ENCODE assay signal across 1 cellular context in the genomic region with DNA sequence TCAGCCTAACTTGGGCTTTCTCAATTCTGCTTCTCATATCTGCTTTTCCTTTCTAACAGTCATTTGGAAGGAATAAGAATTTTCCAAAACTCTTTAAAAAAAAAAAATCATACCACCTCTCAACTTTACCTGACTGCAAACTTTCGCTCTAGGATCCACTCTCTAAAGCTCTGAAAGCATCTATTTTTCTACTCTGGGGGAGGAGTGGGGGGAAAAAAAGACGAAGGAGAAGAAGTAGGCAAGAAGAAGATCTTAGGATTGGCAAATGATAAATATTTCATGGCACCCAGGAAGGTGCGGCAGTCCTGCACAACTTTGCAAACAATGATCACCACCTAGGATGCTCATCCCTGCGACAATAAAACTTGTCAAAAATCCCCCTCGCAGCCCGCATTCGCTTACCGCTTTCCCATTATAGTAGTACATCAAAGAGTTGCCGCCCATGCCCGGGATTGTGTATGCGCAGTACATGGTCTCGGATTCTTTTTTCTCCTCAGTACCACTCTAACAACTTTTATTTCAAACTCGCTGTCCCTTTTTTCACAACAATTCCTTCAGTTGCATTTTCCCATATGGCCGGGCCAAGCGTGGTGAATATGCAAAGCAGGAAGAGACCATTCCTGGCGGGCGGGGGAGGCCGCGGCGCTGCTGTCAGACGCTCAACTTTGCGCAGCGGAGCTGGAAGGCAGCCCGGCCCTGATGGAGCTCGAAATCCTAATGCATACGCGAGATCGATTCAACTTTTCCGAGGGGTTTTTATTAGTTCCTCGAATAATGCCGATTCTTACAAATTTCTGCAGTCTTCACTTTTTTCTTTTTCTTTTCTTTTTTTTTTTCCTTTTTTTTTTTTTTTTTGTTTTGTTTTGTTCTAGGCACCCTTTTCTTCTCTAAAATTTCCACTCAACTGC.
TF ChIP-seq lines count a peak whose summit lies in the region.

No MANE protein-coding gene starts in this region.

TF ChIP-seq in GM12878, 131 proteins besides CTCF, POLR2A, EP300 and RAD21 (continued from another document):
- TF ChIP-seq SRF (IDR thresholded peaks at IDR 0.05; ENCODE audit: low read depth in 2 of 2, low read length in 2 of 2) (0 out of 4 replicates have a peak, but pooled peaks of 1 of the 2 experiments have one; percentile 24), CBX5 (IDR thresholded peaks at IDR 0.05; ENCODE audit: low read depth) (0 out of 2 replicates have a peak, but pooled peaks have one; percentile 47), ZZZ3 (IDR thresholded peaks at IDR 0.05; ENCODE audit: control insufficient read depth, insufficient read length, low read depth) (no peak), TCF12 (IDR thresholded peaks at IDR 0.05; ENCODE audit: low read depth, low read length) (0 out of 2 replicates have a peak, but pooled peaks have one; percentile 18), EGR1 (IDR thresholded peaks at IDR 0.05; ENCODE audit: borderline replicate concordance in 1 of 2, low read depth in 2 of 2, low read length in 2 of 2) (0 out of 3 replicates have a peak, but pooled peaks of 1 of the 2 experiments have one; percentile 19), HDAC2 (IDR thresholded peaks at IDR 0.05) (0 out of 2 replicates have a peak, but pooled peaks have one; percentile 66), MEF2A (IDR thresholded peaks at IDR 0.05; ENCODE audit: insufficient read depth, low read depth, low read length) (0 out of 2 replicates have a peak, but pooled peaks have one; percentile 30), SMAD1 (IDR thresholded peaks at IDR 0.05; ENCODE audit: low read depth, partially characterized antibody) (no peak), SP1 (IDR thresholded peaks at IDR 0.05; ENCODE audit: low read depth, low read length) (peak; percentile 11), POLR2AphosphoS5 (IDR thresholded peaks at IDR 0.05; ENCODE audit: low read length) (peak; percentile 77), YBX1 (IDR thresholded peaks at IDR 0.05) (no peak), ATF7 (IDR thresholded peaks at IDR 0.05; ENCODE audit: low read depth) (peak; percentile 96), MEF2B (IDR thresholded peaks at IDR 0.05; ENCODE audit: partially characterized antibody, poor library complexity, severe bottlenecking) (peak; percentile 19), ZNF24 (IDR thresholded peaks at IDR 0.05) (no peak), EED (IDR thresholded peaks at IDR 0.05; ENCODE audit: low read depth) (peak; percentile 39; the same call in 1 of the 2 replicates), YY1 (IDR thresholded peaks at IDR 0.05; ENCODE audit: low read depth, low read length) (peak; percentile 66; the same call in 1 of the 2 replicates), TARDBP (IDR thresholded peaks at IDR 0.05; ENCODE audit: borderline replicate concordance) (no peak), ZNF217 (IDR thresholded peaks at IDR 0.05) (no peak), RBBP5 (conservative IDR thresholded peaks at IDR 0.05) (0 out of 2 replicates have a peak, but pooled peaks have one; percentile 58), ZNF622 (IDR thresholded peaks at IDR 0.05) (no peak), GABPA (IDR thresholded peaks at IDR 0.05; ENCODE audit: low read depth) (0 out of 2 replicates have a peak, but pooled peaks have one; percentile 19)
- TF ChIP-seq, protein P1, sequence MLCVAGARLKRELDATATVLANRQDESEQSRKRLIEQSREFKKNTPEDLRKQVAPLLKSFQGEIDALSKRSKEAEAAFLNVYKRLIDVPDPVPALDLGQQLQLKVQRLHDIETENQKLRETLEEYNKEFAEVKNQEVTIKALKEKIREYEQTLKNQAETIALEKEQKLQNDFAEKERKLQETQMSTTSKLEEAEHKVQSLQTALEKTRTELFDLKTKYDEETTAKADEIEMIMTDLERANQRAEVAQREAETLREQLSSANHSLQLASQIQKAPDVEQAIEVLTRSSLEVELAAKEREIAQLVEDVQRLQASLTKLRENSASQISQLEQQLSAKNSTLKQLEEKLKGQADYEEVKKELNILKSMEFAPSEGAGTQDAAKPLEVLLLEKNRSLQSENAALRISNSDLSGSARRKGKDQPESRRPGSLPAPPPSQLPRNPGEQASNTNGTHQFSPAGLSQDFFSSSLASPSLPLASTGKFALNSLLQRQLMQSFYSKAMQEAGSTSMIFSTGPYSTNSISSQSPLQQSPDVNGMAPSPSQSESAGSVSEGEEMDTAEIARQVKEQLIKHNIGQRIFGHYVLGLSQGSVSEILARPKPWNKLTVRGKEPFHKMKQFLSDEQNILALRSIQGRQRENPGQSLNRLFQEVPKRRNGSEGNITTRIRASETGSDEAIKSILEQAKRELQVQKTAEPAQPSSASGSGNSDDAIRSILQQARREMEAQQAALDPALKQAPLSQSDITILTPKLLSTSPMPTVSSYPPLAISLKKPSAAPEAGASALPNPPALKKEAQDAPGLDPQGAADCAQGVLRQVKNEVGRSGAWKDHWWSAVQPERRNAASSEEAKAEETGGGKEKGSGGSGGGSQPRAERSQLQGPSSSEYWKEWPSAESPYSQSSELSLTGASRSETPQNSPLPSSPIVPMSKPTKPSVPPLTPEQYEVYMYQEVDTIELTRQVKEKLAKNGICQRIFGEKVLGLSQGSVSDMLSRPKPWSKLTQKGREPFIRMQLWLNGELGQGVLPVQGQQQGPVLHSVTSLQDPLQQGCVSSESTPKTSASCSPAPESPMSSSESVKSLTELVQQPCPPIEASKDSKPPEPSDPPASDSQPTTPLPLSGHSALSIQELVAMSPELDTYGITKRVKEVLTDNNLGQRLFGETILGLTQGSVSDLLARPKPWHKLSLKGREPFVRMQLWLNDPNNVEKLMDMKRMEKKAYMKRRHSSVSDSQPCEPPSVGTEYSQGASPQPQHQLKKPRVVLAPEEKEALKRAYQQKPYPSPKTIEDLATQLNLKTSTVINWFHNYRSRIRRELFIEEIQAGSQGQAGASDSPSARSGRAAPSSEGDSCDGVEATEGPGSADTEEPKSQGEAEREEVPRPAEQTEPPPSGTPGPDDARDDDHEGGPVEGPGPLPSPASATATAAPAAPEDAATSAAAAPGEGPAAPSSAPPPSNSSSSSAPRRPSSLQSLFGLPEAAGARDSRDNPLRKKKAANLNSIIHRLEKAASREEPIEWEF (IDR thresholded peaks at IDR 0.05; ENCODE audit: insufficient replicate concordance, low read depth, low read length), result no peak
- TF ChIP-seq, protein P2, sequence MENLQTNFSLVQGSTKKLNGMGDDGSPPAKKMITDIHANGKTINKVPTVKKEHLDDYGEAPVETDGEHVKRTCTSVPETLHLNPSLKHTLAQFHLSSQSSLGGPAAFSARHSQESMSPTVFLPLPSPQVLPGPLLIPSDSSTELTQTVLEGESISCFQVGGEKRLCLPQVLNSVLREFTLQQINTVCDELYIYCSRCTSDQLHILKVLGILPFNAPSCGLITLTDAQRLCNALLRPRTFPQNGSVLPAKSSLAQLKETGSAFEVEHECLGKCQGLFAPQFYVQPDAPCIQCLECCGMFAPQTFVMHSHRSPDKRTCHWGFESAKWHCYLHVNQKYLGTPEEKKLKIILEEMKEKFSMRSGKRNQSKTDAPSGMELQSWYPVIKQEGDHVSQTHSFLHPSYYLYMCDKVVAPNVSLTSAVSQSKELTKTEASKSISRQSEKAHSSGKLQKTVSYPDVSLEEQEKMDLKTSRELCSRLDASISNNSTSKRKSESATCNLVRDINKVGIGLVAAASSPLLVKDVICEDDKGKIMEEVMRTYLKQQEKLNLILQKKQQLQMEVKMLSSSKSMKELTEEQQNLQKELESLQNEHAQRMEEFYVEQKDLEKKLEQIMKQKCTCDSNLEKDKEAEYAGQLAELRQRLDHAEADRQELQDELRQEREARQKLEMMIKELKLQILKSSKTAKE (IDR thresholded peaks at IDR 0.05; ENCODE audit: low read depth, poor library complexity, severe bottlenecking), result peak; percentile 68
- TF ChIP-seq, protein P3, sequence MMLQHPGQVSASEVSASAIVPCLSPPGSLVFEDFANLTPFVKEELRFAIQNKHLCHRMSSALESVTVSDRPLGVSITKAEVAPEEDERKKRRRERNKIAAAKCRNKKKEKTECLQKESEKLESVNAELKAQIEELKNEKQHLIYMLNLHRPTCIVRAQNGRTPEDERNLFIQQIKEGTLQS (IDR thresholded peaks at IDR 0.05; ENCODE audit: borderline replicate concordance, extremely low read depth, low read depth, low read length), result no peak
